15 cellular contexts compared by ENCODE assay signal in the genomic region with DNA sequence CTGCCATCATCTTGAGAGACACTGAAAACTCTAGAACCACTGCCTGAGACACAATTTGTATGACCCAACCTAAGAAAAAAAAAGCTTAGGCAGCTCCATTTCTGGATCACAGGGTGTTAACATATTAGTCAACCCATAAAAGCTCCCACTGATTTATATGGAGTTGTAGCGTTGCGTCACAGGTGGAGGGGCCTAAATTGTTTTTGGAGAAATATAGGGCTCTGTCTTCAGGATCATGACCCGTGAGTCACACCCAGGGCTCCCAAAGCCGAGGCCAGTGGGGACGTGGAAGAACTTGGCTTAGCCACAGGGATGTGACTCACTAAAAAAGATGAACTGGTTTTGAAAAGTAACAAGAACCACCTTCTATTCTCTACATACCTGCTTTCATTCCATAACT.
DNase-seq lines count a peak whose midpoint lies in the region; ATAC-seq, FAIRE-seq and TF ChIP-seq lines count a peak whose summit lies in the region.
"Had no signal": no experiment of that assay in that cellular context is flagged by ENCODE, and none has a peak within 500 bp of the region (broad histone marks: within the 10 kb centered on the region; RNA-seq: fewer than 3 reads in every experiment).

No MANE protein-coding gene starts in this region.

- dilution Hi-C loops in IMR-90 (cut with HindIII; ENCODE audit: low sequenced_read_pairs, unreplicated experiment): no loop called here

- DNase-seq in BJ (ENCODE audit: low read depth) (peak; percentile 22), IMR-90 (peak; percentile 9), GM12878 (ENCODE audit: low read depth, low spot score) (no peak), mucosa of descending colon (peak in 1 of 3 donors; percentile 40), GM19240 (ENCODE audit: insufficient read length, low spot score) (no peak), NCI-H1048 (lab: John Stamatoyannopoulos, UW) (no peak)
- DNase-seq: activated CD8-positive, alpha-beta T cell treated with anti-CD3 and anti-CD28 coated beads for 36 hours; activated naive CD4-positive, alpha-beta T cell treated with Interleukin-2 at 50 U/mL for 16 hours; cortex of kidney; NCI-H345 had no signal

- RAD21 ChIA-PET in GM12878 (lab: Charles Lee; ENCODE audit: unreplicated experiment): interaction anchor here (0.6 to 2.8 kb wide), 4 partner anchors 12 to 195 kb away, joined by 3 to 13 read pairs (median 4); no protein-coding TSS in a partner anchor

- FAIRE-seq in GM12878 (lab: Jason Lieb, UNC): no peak

- H3K23ac ChIP-seq in IMR-90 (ENCODE audit: low read depth, low read length): no peak overlapping the region

- H3K14ac ChIP-seq in IMR-90 (replicated peaks; ENCODE audit: low read depth, low read length): no peak overlapping the region

- H2AK9ac ChIP-seq in IMR-90 (replicated peaks; ENCODE audit: low read depth, low read length, poor library complexity): no peak overlapping the region

- SMC1A ChIA-PET in GM12878 (lab: Charles Lee; ENCODE audit: uncharacterized antibody, unreplicated experiment): interaction anchor here (0.8 to 5.7 kb wide), 7 partner anchors 9 to 170 kb away, joined by 3 to 54 read pairs (median 4); no protein-coding TSS in a partner anchor

- H3K79me2 ChIP-seq in GM12878 (ENCODE audit: control insufficient read depth, insufficient read depth, low read length): no peaks in the 10 kb centered on the region
- H3K79me2 ChIP-seq: hepatocyte had no signal

- no peak overlapping the region for H3K18ac ChIP-seq in IMR-90 (ENCODE audit: low read depth, low read length)

- H3K9ac ChIP-seq in IMR-90 (ENCODE audit: low read depth, low read length) (no peak overlapping the region), GM12878 (ENCODE audit: control insufficient read depth, insufficient read depth, low read length) (no peak overlapping the region)
- H3K9ac ChIP-seq: BLaER1 had no signal

- BruUV-seq in IMR-90 (replicated peaks; lab: Mats Ljungman, UMichigan): no TSS peak
- BruUV-seq in GM12878 (replicated peaks; lab: Mats Ljungman, UMichigan): no TSS peak

- H3K4ac ChIP-seq in IMR-90 (ENCODE audit: low read depth, low read length): no peak overlapping the region

- no peak overlapping the region for H3K56ac ChIP-seq in IMR-90 (ENCODE audit: extremely low read depth, insufficient read depth, low read length)

- H3K4me2 ChIP-seq in IMR-90 (ENCODE audit: low read depth, low read length): no peak overlapping the region
- no peak overlapping the region for H3K4me2 ChIP-seq in GM12878 (ENCODE audit: control insufficient read depth, insufficient read depth)
- H3K4me2 ChIP-seq: BLaER1, hepatocyte had no signal

- POLR2A ChIA-PET in BJ (lab: Charles Lee): no interaction called here
- POLR2A ChIA-PET in IMR-90 (lab: Charles Lee; ENCODE audit: unreplicated experiment): no interaction called here
- POLR2A ChIA-PET in GM12878 (lab: Charles Lee): interaction anchor here (0.7 kb wide), 1 partner anchor 38 kb away, joined by 4 read pairs; no protein-coding TSS in a partner anchor

- H2AK5ac ChIP-seq in IMR-90 (ENCODE audit: low read depth, low read length): no peak overlapping the region

- TF ChIP-seq CTCF in BJ (IDR thresholded peaks at IDR 0.05; ENCODE audit: insufficient read depth, low read depth, low read length) (no peak), IMR-90 (conservative IDR thresholded peaks at IDR 0.05; ENCODE audit: low read depth, low read length) (no peak), GM12878 (IDR thresholded peaks at IDR 0.05 in 2 of 3, conservative IDR thresholded peaks at IDR 0.05 in 1 of 3; ENCODE audit: control insufficient read depth in 2 of 3, extremely low read depth in 1 of 3, insufficient read depth in 1 of 3, low read depth in 3 of 3, low read length in 3 of 3) (no peak), mucosa of descending colon (IDR thresholded peaks at IDR 0.05) (no peak)

- H4K20me1 ChIP-seq in IMR-90 (ENCODE audit: insufficient read depth, low read length): no peaks in the 10 kb centered on the region
- no peaks in the 10 kb centered on the region for H4K20me1 ChIP-seq in GM12878 (ENCODE audit: control insufficient read depth, insufficient read depth)
- H4K20me1 ChIP-seq: BLaER1 had no signal

- H2BK20ac ChIP-seq in IMR-90 (ENCODE audit: low read depth, low read length): no peak overlapping the region

- H2AFZ ChIP-seq in IMR-90 (replicated peaks; ENCODE audit: low read length, poor library complexity): no peak overlapping the region
- no peak overlapping the region for H2AFZ ChIP-seq in GM12878 (ENCODE audit: control insufficient read depth, low read depth, low read length)
- H2AFZ ChIP-seq: hepatocyte had no signal

- H2BK15ac ChIP-seq in IMR-90 (ENCODE audit: low read depth, low read length): no peak overlapping the region

- in situ Hi-C loops in IMR-90 (cut with MboI; ENCODE audit: low sequenced_read_pairs) (no loop called here), GM12878 (cut with MboI) (no loop called here)

- no peak overlapping the region for H4K5ac ChIP-seq in IMR-90 (ENCODE audit: low read depth, low read length)

- no peak overlapping the region for H2BK120ac ChIP-seq in IMR-90 (ENCODE audit: low read depth, low read length)

- H3K4me1 ChIP-seq in IMR-90 (ENCODE audit: control insufficient read depth, insufficient read depth, low read length) (0 out of 2 replicates have a peak, but pooled peaks cover 3% of the 10 kb centered on the region), GM12878 (ENCODE audit: control insufficient read depth, insufficient read depth, low read length) (no peaks in the 10 kb centered on the region), mucosa of descending colon (ENCODE audit: low read depth) (no peaks in the 10 kb centered on the region)

- H3K9me1 ChIP-seq in IMR-90 (ENCODE audit: insufficient read depth, low read length): no peaks in the 10 kb centered on the region

- intact Hi-C loops in IMR-90 (cut with micrococcal nuclease) (no loop called here), GM12878 (cut with micrococcal nuclease; ENCODE audit: unreplicated experiment) (no loop called here), mucosa of descending colon (cut with DNase I, micrococcal nuclease) (no loop called here)

- WGBS in IMR-90 (ENCODE audit: extremely low coverage in 2 of 2, insufficient read length in 1 of 2), 2 experiments: no CpG with 5 or more reads among the region's 5 CpGs
- WGBS in GM12878 (ENCODE audit: insufficient coverage, insufficient replicate concordance, low lambda C conversion rate, missing lambda C conversion rate): 36% methylated on average over 5 of the region's 5 CpGs

- no peaks in the 10 kb centered on the region for H3K27me3 ChIP-seq in BJ (ENCODE audit: control insufficient read depth, insufficient read depth, low read length)
- H3K27me3 ChIP-seq in IMR-90 (ENCODE audit: control insufficient read depth, insufficient read depth, low read length): no peaks in the 10 kb centered on the region
- H3K27me3 ChIP-seq in GM12878 (replicated peaks in 1 of 2; ENCODE audit: control insufficient read depth in 2 of 2, insufficient read depth in 2 of 2, low read length in 1 of 2): no peaks in the 10 kb centered on the region
- H3K27me3 ChIP-seq: BLaER1, hepatocyte had no signal

- no peak overlapping the region for H2BK5ac ChIP-seq in IMR-90 (ENCODE audit: low read depth, low read length, poor library complexity, severe bottlenecking)

- CTCF ChIA-PET in BJ (lab: Yijun Ruan, JAX) (interaction anchor here (1.1 kb wide), 1 partner anchor 16 kb away, joined by 3 read pairs; no protein-coding TSS in a partner anchor), IMR-90 (lab: Yijun Ruan, JAX) (interaction anchor here (0.6 kb wide), 1 partner anchor 10 kb away, joined by 4 read pairs; no protein-coding TSS in a partner anchor), GM12878 (lab: Yijun Ruan, JAX) (interaction anchor here (0.6 to 1.5 kb wide), 9 partner anchors 9 to 635 kb away, joined by 3 to 5 read pairs (median 4); no protein-coding TSS in a partner anchor)

- no peak overlapping the region for H3K4me3 ChIP-seq in BJ (ENCODE audit: low read depth, low read length)
- no peak overlapping the region for H3K4me3 ChIP-seq in IMR-90 (ENCODE audit: insufficient read depth, low read depth, low read length)
- H3K4me3 ChIP-seq in GM12878: no peak overlapping the region
- no peak overlapping the region for H3K4me3 ChIP-seq in mucosa of descending colon
- H3K4me3 ChIP-seq: BLaER1, hepatocyte had no signal

- TF ChIP-seq POLR2A in IMR-90 (IDR thresholded peaks at IDR 0.05; ENCODE audit: low read depth, low read length): no peak
- no peak for TF ChIP-seq POLR2A in GM12878 (IDR thresholded peaks at IDR 0.05; ENCODE audit: low read depth, low read length)

- no peaks in the 10 kb centered on the region for H3K79me1 ChIP-seq in IMR-90 (ENCODE audit: low read depth in 1 of 2, low read length in 2 of 2)

- TF ChIP-seq RAD21 in IMR-90 (IDR thresholded peaks at IDR 0.05; ENCODE audit: low read length) (no peak), GM12878 (IDR thresholded peaks at IDR 0.05; ENCODE audit: insufficient read depth, low read depth, low read length) (no peak)

- H3K9me3 ChIP-seq in IMR-90 (ENCODE audit: control insufficient read depth, insufficient read depth, low read length) (no peaks in the 10 kb centered on the region), GM12878 (replicated peaks; ENCODE audit: control insufficient read depth, insufficient read depth, low read length) (no peaks in the 10 kb centered on the region), mucosa of descending colon (no peaks in the 10 kb centered on the region)

- no peak for TF ChIP-seq EP300 in GM12878 (IDR thresholded peaks at IDR 0.05; ENCODE audit: borderline replicate concordance in 1 of 2, control insufficient read depth in 1 of 2, low read depth in 2 of 2, low read length in 2 of 2)

- H3K27ac ChIP-seq in IMR-90 (ENCODE audit: insufficient read depth, low read length) (no peak overlapping the region), GM12878 (ENCODE audit: control insufficient read depth, insufficient read depth) (no peak overlapping the region)
- H3K27ac ChIP-seq: BLaER1, hepatocyte had no signal

- ATAC-seq in IMR-90 (ENCODE audit: low read depth) (no peak), GM12878 (peak; percentile 19), mucosa of descending colon (peak; percentile 4), GM21737 (IDR thresholded peaks at IDR 0.05; ENCODE audit: unreplicated experiment) (no peak), HG03135 (IDR thresholded peaks at IDR 0.05; ENCODE audit: unreplicated experiment) (no peak)
- ATAC-seq: activated CD8-positive, alpha-beta T cell treated with anti-CD3 and anti-CD28 coated beads for 36 hours; right cardiac atrium had no signal

- H4K91ac ChIP-seq in IMR-90 (ENCODE audit: insufficient read depth, low read depth, low read length): no peak overlapping the region

- H3K36me3 ChIP-seq in BJ (ENCODE audit: control insufficient read depth, insufficient read depth, low read length) (no peaks in the 10 kb centered on the region), IMR-90 (ENCODE audit: control insufficient read depth, insufficient read depth, low read length) (no peaks in the 10 kb centered on the region), GM12878 (ENCODE audit: control insufficient read depth in 2 of 2, insufficient read depth in 2 of 2, low read length in 1 of 2) (no peaks in the 10 kb centered on the region), mucosa of descending colon (ENCODE audit: low read depth) (no peaks in the 10 kb centered on the region)
- H3K36me3 ChIP-seq: BLaER1 had no signal

- H4K8ac ChIP-seq in IMR-90 (ENCODE audit: low read depth in 2 of 2, low read length in 2 of 2): no peak overlapping the region

TF ChIP-seq in GM12878, 131 proteins besides CTCF, POLR2A, EP300 and RAD21 (continues in another document):
- TF ChIP-seq CBX3 (IDR thresholded peaks at IDR 0.05; ENCODE audit: borderline replicate concordance, low read depth): no peak

Comparison
In these comparisons a context has a peak if more than half of its experiments do, and no peak if none do; other contexts are left out.
1. DNase-seq: peak in BJ (single experiment) and IMR-90 (single experiment); none in GM12878 (single experiment), GM19240 (single experiment) and NCI-H1048 (single experiment).
2. ATAC-seq: peak in GM12878 (single experiment) and mucosa of descending colon (single experiment); none in IMR-90 (single experiment), GM21737 (single experiment) and HG03135 (single experiment).